9 cellular contexts compared by ENCODE assay signal in the genomic region with DNA sequence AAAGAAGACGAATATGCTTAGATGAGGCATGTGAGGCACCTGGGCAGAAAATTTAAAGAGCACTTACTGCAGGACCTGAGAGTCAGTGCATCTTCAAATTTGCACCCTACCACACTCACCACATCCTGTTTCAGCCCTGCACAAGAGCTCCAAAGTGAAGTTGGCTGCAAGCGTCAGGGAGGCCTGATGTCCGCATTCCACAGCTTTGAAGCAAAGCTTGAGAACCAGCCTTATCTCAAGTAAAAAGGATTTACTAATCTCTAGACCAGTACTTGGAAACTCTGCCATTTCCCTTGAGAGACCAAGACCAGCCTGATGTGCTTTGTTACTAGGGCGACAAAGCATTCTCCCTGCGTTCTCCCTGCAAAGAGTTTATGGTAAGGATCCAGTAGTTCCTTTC. TPM values are rescaled to one million over a fixed set of nuclear protein-coding genes. Genes with fewer than 3 reads are reported as not detected.
DNase-seq lines count a peak whose midpoint lies in the region; ATAC-seq lines count a peak whose summit lies in the region.
"Had no signal": no experiment of that assay in that cellular context is flagged by ENCODE, and none has a peak within 500 bp of the region (broad histone marks: within the 10 kb centered on the region; RNA-seq: fewer than 3 reads in every experiment).

No MANE protein-coding gene starts in this region.

- CTCF ChIA-PET in activated CD4-positive, alpha-beta T cell treated with anti-CD3 and anti-CD28 coated beads for 36 hours (lab: Charles Lee): interaction anchor here (0.6 to 5.6 kb wide), 11 partner anchors 11 to 701 kb away, joined by 3 to 61 read pairs (median 5); a partner anchor contains a TSS

- DNase-seq in activated CD4-positive, alpha-beta T cell treated with anti-CD3 and anti-CD28 coated beads for 36 hours: peak; percentile 76
- DNase-seq in hepatic stellate cell (ENCODE audit: low spot score) (peak; percentile 65), pons (ENCODE audit: low spot score) (no peak), CD1c-positive myeloid dendritic cell (ENCODE audit: extremely low spot score) (no peak), NCI-H345 treated with DMSO at 0.1 percent for 48 hours (lab: John Stamatoyannopoulos, UW; ENCODE audit: unreplicated experiment) (no peak), ureter (ENCODE audit: low spot score) (no peak)

- no peaks in the 10 kb centered on the region for H3K27me3 Mint-ChIP-seq in activated CD4-positive, alpha-beta T cell treated with anti-CD3 and anti-CD28 coated beads for 36 hours

- intact Hi-C loops in activated CD4-positive, alpha-beta T cell treated with anti-CD3 and anti-CD28 coated beads for 36 hours (cut with DNase I, micrococcal nuclease): no loop called here

- POLR2A ChIA-PET in activated CD4-positive, alpha-beta T cell treated with anti-CD3 and anti-CD28 coated beads for 36 hours (lab: Charles Lee): interaction anchor here (0.6 to 1.5 kb wide), 2 partner anchors 15 to 17 kb away, joined by 4 read pairs; no protein-coding TSS in a partner anchor

- no peaks in the 10 kb centered on the region for H3K9me3 Mint-ChIP-seq in activated CD4-positive, alpha-beta T cell treated with anti-CD3 and anti-CD28 coated beads for 36 hours (ENCODE audit: low read depth)

- peaks cover 30% of the 10 kb centered on the region for H3K4me1 Mint-ChIP-seq in activated CD4-positive, alpha-beta T cell treated with anti-CD3 and anti-CD28 coated beads for 36 hours

- peak overlapping the region; percentile 37 for H3K4me3 Mint-ChIP-seq in activated CD4-positive, alpha-beta T cell treated with anti-CD3 and anti-CD28 coated beads for 36 hours

- ATAC-seq in GM19324 (IDR thresholded peaks at IDR 0.05; ENCODE audit: low FRiP score, unreplicated experiment): peak; percentile 53
- peak; percentile 37 for ATAC-seq in HG03097 (IDR thresholded peaks at IDR 0.05; ENCODE audit: low FRiP score, unreplicated experiment)
- peak; percentile 42 for ATAC-seq in activated CD4-positive, alpha-beta T cell treated with anti-CD3 and anti-CD28 coated beads for 36 hours
- ATAC-seq: Panc1 had no signal

- H3K27ac Mint-ChIP-seq in activated CD4-positive, alpha-beta T cell treated with anti-CD3 and anti-CD28 coated beads for 36 hours: peak overlapping the region; percentile 85

- no peaks in the 10 kb centered on the region for H3K36me3 Mint-ChIP-seq in activated CD4-positive, alpha-beta T cell treated with anti-CD3 and anti-CD28 coated beads for 36 hours (ENCODE audit: low read depth)

RNA-seq across cellular contexts. Expression of a gene that starts 3.4 kb away (rescaled TPM):
- total RNA-seq in activated CD4-positive, alpha-beta T cell treated with anti-CD3 and anti-CD28 coated beads for 36 hours: 10 to 100 TPM; 50.9 to 58.4 TPM
- 32.1 TPM for total RNA-seq in ureter

RNA-seq across cellular contexts. Expression of a gene that starts 16.6 kb away (rescaled TPM):
- 1 to 10 TPM; 2.5 to 2.7 TPM for total RNA-seq in activated CD4-positive, alpha-beta T cell treated with anti-CD3 and anti-CD28 coated beads for 36 hours
- 18.7 TPM for total RNA-seq in ureter

Comparison
In these comparisons a context has a peak if more than half of its experiments do, and no peak if none do; other contexts are left out.
1. DNase-seq: peak in activated CD4-positive, alpha-beta T cell treated with anti-CD3 and anti-CD28 coated beads for 36 hours (single experiment) and hepatic stellate cell (single experiment); none in pons (single experiment), CD1c-positive myeloid dendritic cell (single experiment), NCI-H345 treated with DMSO at 0.1 percent for 48 hours (single experiment) and ureter (single experiment).
2. Peak in every context shown above with its lines, with median percentiles within 50 percentile points of each other: ATAC-seq.